9 cellular contexts compared by ENCODE assay signal in the genomic region with DNA sequence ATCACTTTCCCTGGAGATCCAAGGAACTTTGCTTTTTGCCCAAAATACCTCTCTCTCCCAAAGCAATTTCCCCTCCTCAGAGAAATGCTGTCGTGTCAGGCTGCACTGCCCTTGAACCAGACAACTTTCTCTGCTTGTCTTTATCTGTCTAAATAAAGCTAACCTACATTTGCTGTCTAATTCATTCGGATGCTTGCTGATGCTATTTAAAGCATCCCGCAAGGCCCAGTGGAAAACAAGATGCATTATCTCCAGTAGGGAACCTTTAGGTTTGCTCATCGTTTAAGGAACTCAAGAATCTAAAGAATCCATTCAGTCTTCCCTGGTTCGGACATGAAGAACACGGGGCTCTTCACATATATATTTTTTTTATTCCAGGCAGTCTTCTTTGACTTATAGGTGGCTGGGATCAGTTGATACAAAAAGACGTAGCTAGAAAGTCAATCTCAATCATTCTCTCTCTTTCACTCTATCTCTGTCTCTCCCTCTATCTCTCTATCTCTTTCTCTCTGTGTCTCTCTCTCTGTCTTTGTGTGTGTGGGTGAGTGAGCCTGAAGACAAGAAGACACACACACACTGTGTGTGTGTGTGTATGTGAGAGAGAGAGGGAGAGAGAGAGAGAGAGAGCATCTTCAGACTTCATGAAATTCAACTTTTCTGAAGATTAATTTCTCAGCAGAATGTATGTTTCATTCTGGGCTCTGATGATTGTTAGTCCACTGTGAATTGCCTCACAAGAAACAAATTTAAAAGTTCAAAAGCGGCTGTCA.
DNase-seq lines count a peak whose midpoint lies in the region; ATAC-seq and TF ChIP-seq lines count a peak whose summit lies in the region.
"Had no signal": no experiment of that assay in that cellular context is flagged by ENCODE, and none has a peak within 500 bp of the region (broad histone marks: within the 10 kb centered on the region; RNA-seq: fewer than 3 reads in every experiment).

No MANE protein-coding gene starts in this region.

- no peak for ATAC-seq in activated T-cell treated with anti-CD3 and anti-CD28 coated beads, Interleukin-2, amount 50 U/mL, for 72 hours (replicated peaks in 1 of 2)
- ATAC-seq in heart right ventricle, result peak in 5 of 8 donors; percentile 25 to 77 (median 42)
- no peak for ATAC-seq in stimulated activated naive B cell treated with anti-CD40 and anti-IgM and Interleukin-4, amounts not matched to agents 10 μg/mL and 1 μg/mL and 100 μg/mL, for 72 hours (replicated peaks)
- ATAC-seq in GM19328 (IDR thresholded peaks at IDR 0.05; ENCODE audit: unreplicated experiment), result no peak

- H3K4me1 ChIP-seq in heart right ventricle, result peaks cover 8 to 54% (median 18%) of the 10 kb centered on the region in 9 donors

- H3K27me3 ChIP-seq in heart right ventricle, result no peaks in the 10 kb centered on the region
- H3K27me3 ChIP-seq: gastroesophageal sphincter had no signal

- H3K36me3 ChIP-seq in heart right ventricle, result no peaks in the 10 kb centered on the region
- H3K36me3 ChIP-seq: gastroesophageal sphincter had no signal

- WGBS in heart right ventricle, 2 donors, result 31 to 35% methylated on average over 8 of the region's 8 CpGs

- H3K9me3 Mint-ChIP-seq in activated T-cell treated with anti-CD3 and anti-CD28 coated beads, Interleukin-2, amount 50 U/mL, for 72 hours, result peaks cover 0 to 5% of the 10 kb centered on the region in 2 donors
- no peaks in the 10 kb centered on the region for H3K9me3 Mint-ChIP-seq in activated T-helper 1 cell treated with anti-CD3 and anti-CD28 coated beads, Interleukin-12 subunit alpha, Interleukin-12 subunit beta, Interleukin-2, Interleukin-4 antibody, amounts not matched to agents 30 ng/mL and 10 ng/mL and 1 ng/mL, durations not matched to agents 14 hours and 24 hours and 36 hours
- no peaks in the 10 kb centered on the region for H3K9me3 Mint-ChIP-seq in stimulated activated naive B cell treated with anti-CD40 and anti-IgM and Interleukin-4, amounts not matched to agents 10 μg/mL and 1 μg/mL and 100 μg/mL, for 72 hours

- TF ChIP-seq CTCF in heart right ventricle (IDR thresholded peaks at IDR 0.05), result no peak

- H3K4me3 Mint-ChIP-seq in activated T-cell treated with anti-CD3 and anti-CD28 coated beads, Interleukin-2, amount 50 U/mL, for 72 hours, result peak overlapping the region; percentile 75 to 89
- H3K4me3 Mint-ChIP-seq in activated T-helper 1 cell treated with anti-CD3 and anti-CD28 coated beads, Interleukin-12 subunit alpha, Interleukin-12 subunit beta, Interleukin-2, Interleukin-4 antibody, amounts not matched to agents 30 ng/mL and 10 ng/mL and 1 ng/mL, durations not matched to agents 14 hours and 24 hours and 36 hours, result peak overlapping the region; percentile 38
- peak overlapping the region in 1 of 2 donors; percentile 43 for H3K4me3 Mint-ChIP-seq in stimulated activated naive B cell treated with anti-CD40 and anti-IgM and Interleukin-4, amounts not matched to agents 10 μg/mL and 1 μg/mL and 100 μg/mL, for 72 hours

- DNase-seq in activated T-cell treated with anti-CD3 and anti-CD28 coated beads, Interleukin-2, amount 50 U/mL, for 72 hours, result no peak
- no peak for DNase-seq in activated T-cell treated with anti-CD3 and anti-CD28 coated beads, Interleukin-2, amount 50 U/mL, for 1 hour
- DNase-seq in activated T-helper 1 cell treated with anti-CD3 and anti-CD28 coated beads, Interleukin-12 subunit alpha, Interleukin-12 subunit beta, Interleukin-2, Interleukin-4 antibody, amounts not matched to agents 30 ng/mL and 10 ng/mL and 1 ng/mL, durations not matched to agents 14 hours and 24 hours and 36 hours (ENCODE audit: low spot score), result no peak
- DNase-seq in heart right ventricle (no peak), OCI-M1 (lab: John Stamatoyannopoulos, UW) (no peak), posterior cingulate gyrus (no peak)
- DNase-seq in stimulated activated naive B cell treated with anti-CD40 and anti-IgM and Interleukin-4, amounts not matched to agents 10 μg/mL and 1 μg/mL and 100 μg/mL, for 72 hours, result no peak

- peaks cover 0 to 8% (median 0%) of the 10 kb centered on the region in 11 donors for H3K9me3 ChIP-seq in heart right ventricle
- H3K9me3 ChIP-seq: gastroesophageal sphincter had no signal

- intact Hi-C loops in activated T-helper 1 cell treated with anti-CD3 and anti-CD28 coated beads, Interleukin-12 subunit alpha, Interleukin-12 subunit beta, Interleukin-2, Interleukin-4 antibody, amounts not matched to agents 30 ng/mL and 10 ng/mL and 1 ng/mL, durations not matched to agents 14 hours and 24 hours and 36 hours (cut with micrococcal nuclease), result loop anchor here (1.0 to 5.0 kb wide), 7 partner anchors 47 to 1055 kb away; a partner anchor contains a TSS
- intact Hi-C loops in heart right ventricle (cut with DNase I) (loop anchor here in 2 of 10 donors (5.0 to 10.0 kb wide), 2 partner anchors 37 to 120 kb away; no protein-coding TSS in a partner anchor), posterior cingulate gyrus (cut with DNase I) (no loop called here)

- H3K27ac Mint-ChIP-seq in activated T-cell treated with anti-CD3 and anti-CD28 coated beads, Interleukin-2, amount 50 U/mL, for 72 hours, result peak overlapping the region; percentile 99
- H3K27ac Mint-ChIP-seq in activated T-helper 1 cell treated with anti-CD3 and anti-CD28 coated beads, Interleukin-12 subunit alpha, Interleukin-12 subunit beta, Interleukin-2, Interleukin-4 antibody, amounts not matched to agents 30 ng/mL and 10 ng/mL and 1 ng/mL, durations not matched to agents 14 hours and 24 hours and 36 hours, result peak overlapping the region; percentile 94
- H3K27ac Mint-ChIP-seq in stimulated activated naive B cell treated with anti-CD40 and anti-IgM and Interleukin-4, amounts not matched to agents 10 μg/mL and 1 μg/mL and 100 μg/mL, for 72 hours, result peak overlapping the region; percentile 92

- H3K4me3 ChIP-seq in heart right ventricle, result peak overlapping the region in 1 of 10 donors; percentile 0
- H3K4me3 ChIP-seq: gastroesophageal sphincter had no signal

- peak overlapping the region in 9 of 10 donors; percentile 18 to 79 (median 47) for H3K27ac ChIP-seq in heart right ventricle
- H3K27ac ChIP-seq: gastroesophageal sphincter had no signal

- H3K4me1 Mint-ChIP-seq in activated T-cell treated with anti-CD3 and anti-CD28 coated beads, Interleukin-2, amount 50 U/mL, for 72 hours (ENCODE audit: low read depth), result peaks cover 83% of the 10 kb centered on the region
- peaks cover 67% of the 10 kb centered on the region for H3K4me1 Mint-ChIP-seq in activated T-helper 1 cell treated with anti-CD3 and anti-CD28 coated beads, Interleukin-12 subunit alpha, Interleukin-12 subunit beta, Interleukin-2, Interleukin-4 antibody, amounts not matched to agents 30 ng/mL and 10 ng/mL and 1 ng/mL, durations not matched to agents 14 hours and 24 hours and 36 hours (ENCODE audit: low read depth)
- peaks cover 20 to 31% of the 10 kb centered on the region in 2 donors for H3K4me1 Mint-ChIP-seq in stimulated activated naive B cell treated with anti-CD40 and anti-IgM and Interleukin-4, amounts not matched to agents 10 μg/mL and 1 μg/mL and 100 μg/mL, for 72 hours

- H3K36me3 Mint-ChIP-seq in activated T-cell treated with anti-CD3 and anti-CD28 coated beads, Interleukin-2, amount 50 U/mL, for 72 hours (ENCODE audit: insufficient read depth in 2 of 2), result peaks cover 3% of the 10 kb centered on the region in 2 donors
- peaks cover 3% of the 10 kb centered on the region for H3K36me3 Mint-ChIP-seq in activated T-helper 1 cell treated with anti-CD3 and anti-CD28 coated beads, Interleukin-12 subunit alpha, Interleukin-12 subunit beta, Interleukin-2, Interleukin-4 antibody, amounts not matched to agents 30 ng/mL and 10 ng/mL and 1 ng/mL, durations not matched to agents 14 hours and 24 hours and 36 hours (ENCODE audit: low read depth)
- no peaks in the 10 kb centered on the region for H3K36me3 Mint-ChIP-seq in stimulated activated naive B cell treated with anti-CD40 and anti-IgM and Interleukin-4, amounts not matched to agents 10 μg/mL and 1 μg/mL and 100 μg/mL, for 72 hours

- H3K27me3 Mint-ChIP-seq in activated T-cell treated with anti-CD3 and anti-CD28 coated beads, Interleukin-2, amount 50 U/mL, for 72 hours (ENCODE audit: low read depth), result no peaks in the 10 kb centered on the region
- no peaks in the 10 kb centered on the region for H3K27me3 Mint-ChIP-seq in activated T-helper 1 cell treated with anti-CD3 and anti-CD28 coated beads, Interleukin-12 subunit alpha, Interleukin-12 subunit beta, Interleukin-2, Interleukin-4 antibody, amounts not matched to agents 30 ng/mL and 10 ng/mL and 1 ng/mL, durations not matched to agents 14 hours and 24 hours and 36 hours (ENCODE audit: insufficient read depth)
- H3K27me3 Mint-ChIP-seq in stimulated activated naive B cell treated with anti-CD40 and anti-IgM and Interleukin-4, amounts not matched to agents 10 μg/mL and 1 μg/mL and 100 μg/mL, for 72 hours, result no peaks in the 10 kb centered on the region

Comparison
In these comparisons a context has a peak if more than half of its experiments do, and no peak if none do; other contexts are left out.
1. ATAC-seq: peak in heart right ventricle (5 of 8); none in activated T-cell treated with anti-CD3 and anti-CD28 coated beads, Interleukin-2, amount 50 U/mL, for 72 hours (0 of 2), stimulated activated naive B cell treated with anti-CD40 and anti-IgM and Interleukin-4, amounts not matched to agents 10 μg/mL and 1 μg/mL and 100 μg/mL, for 72 hours (0 of 2) and GM19328 (single experiment).
2. Peak in every context shown above with its lines, with median percentiles within 50 percentile points of each other: H3K27ac Mint-ChIP-seq.